In genomic region chr5:131242728-131243255, GRCh38 we compare ENCODE assay signal across 11 cellular contexts. TPM values are rescaled to one million over a fixed set of nuclear protein-coding genes. Genes with fewer than 3 reads are reported as not detected.
DNase-seq lines count a peak whose midpoint lies in the region; ATAC-seq, FAIRE-seq and TF ChIP-seq lines count a peak whose summit lies in the region.
"Had no signal": no experiment of that assay in that cellular context is flagged by ENCODE, and none has a peak within 500 bp of the region (broad histone marks: within the 10 kb centered on the region; RNA-seq: fewer than 3 reads in every experiment).

No MANE protein-coding gene starts in this region.

- H3K4me3 ChIP-seq in breast epithelium, result no peak overlapping the region
- no peak overlapping the region for H3K4me3 ChIP-seq in upper lobe of right lung
- no peak overlapping the region for H3K4me3 ChIP-seq in neuronal stem cell (ENCODE audit: low read length in 2 of 2)
- H3K4me3 ChIP-seq in tibial artery, result no peak overlapping the region

- POLR2A ChIA-PET in MCF 10A (lab: Yijun Ruan, JAX), result interaction anchor here (0.7 to 1.5 kb wide), 5 partner anchors 17 to 110 kb away, joined by 3 to 7 read pairs (median 5); partner anchors contain the start of gene CDC42SE2

- intact Hi-C loops in MCF 10A (cut with micrococcal nuclease), result no loop called here
- intact Hi-C loops in breast epithelium (cut with DNase I; ENCODE audit: low total_unique reads), result no loop called here
- intact Hi-C loops in upper lobe of right lung (cut with DNase I), result no loop called here
- intact Hi-C loops in tibial artery (cut with DNase I; ENCODE audit: low total_unique reads), result no loop called here

- ATAC-seq in upper lobe of right lung, result peak; percentile 23

- no peaks in the 10 kb centered on the region for H3K79me1 ChIP-seq in neuronal stem cell (ENCODE audit: low read depth, low read length)

- no peak overlapping the region for H3K4me2 ChIP-seq in neuronal stem cell (ENCODE audit: insufficient read depth, low read length, poor library complexity, severe bottlenecking)

- H3K23ac ChIP-seq in neuronal stem cell (ENCODE audit: low read depth, low read length, poor library complexity), result no peak overlapping the region

- H3K4me1 Mint-ChIP-seq in MCF 10A (ENCODE audit: insufficient read depth, unreplicated experiment), result peaks cover 11% of the 10 kb centered on the region
- H3K4me1 Mint-ChIP-seq: CD8-positive, alpha-beta memory T cell; endodermal cell had no signal

- H2BK15ac ChIP-seq in neuronal stem cell (ENCODE audit: low read length), result no peak overlapping the region

- H2BK12ac ChIP-seq in neuronal stem cell (ENCODE audit: low read length), result no peak overlapping the region

- TF ChIP-seq CTCF in MCF 10A (IDR thresholded peaks at IDR 0.05; ENCODE audit: unreplicated experiment), result no peak
- TF ChIP-seq CTCF in breast epithelium (IDR thresholded peaks at IDR 0.05), result no peak
- TF ChIP-seq CTCF in upper lobe of right lung (IDR thresholded peaks at IDR 0.05), result no peak
- TF ChIP-seq CTCF in tibial artery (IDR thresholded peaks at IDR 0.05), result no peak

- H3K9me3 ChIP-seq in breast epithelium, result peaks cover 0 to 13% of the 10 kb centered on the region in 2 donors
- peaks cover 8% of the 10 kb centered on the region for H3K9me3 ChIP-seq in upper lobe of right lung
- H3K9me3 ChIP-seq in neuronal stem cell (replicated peaks in 1 of 2; ENCODE audit: control insufficient read depth in 2 of 2, insufficient read depth in 1 of 2, low read depth in 1 of 2, low read length in 2 of 2), result no peaks in the 10 kb centered on the region
- H3K9me3 ChIP-seq in tibial artery, result peaks cover 0 to 14% (median 0%) of the 10 kb centered on the region in 3 donors

- BruUV-seq in MCF 10A (replicated peaks; lab: Mats Ljungman, UMichigan), result no TSS peak

- H3K4me3 Mint-ChIP-seq in MCF 10A (ENCODE audit: unreplicated experiment), result no peak overlapping the region
- H3K4me3 Mint-ChIP-seq: CD8-positive, alpha-beta memory T cell; endodermal cell had no signal

- H2AK5ac ChIP-seq in neuronal stem cell (ENCODE audit: low read depth, low read length), result no peak overlapping the region

- H4K8ac ChIP-seq in neuronal stem cell (ENCODE audit: low read depth, low read length), result no peak overlapping the region

- no peak overlapping the region for H2BK120ac ChIP-seq in neuronal stem cell (ENCODE audit: low read depth, low read length)

- H3K4me1 ChIP-seq in breast epithelium, result no peaks in the 10 kb centered on the region
- no peaks in the 10 kb centered on the region for H3K4me1 ChIP-seq in upper lobe of right lung
- H3K4me1 ChIP-seq in neuronal stem cell (ENCODE audit: control insufficient read depth in 2 of 2, insufficient read depth in 1 of 2, low read depth in 1 of 2, low read length in 2 of 2), result no peaks in the 10 kb centered on the region
- no peaks in the 10 kb centered on the region for H3K4me1 ChIP-seq in tibial artery

- H3K9me3 Mint-ChIP-seq in MCF 10A (ENCODE audit: unreplicated experiment), result no peaks in the 10 kb centered on the region

- peak overlapping the region; percentile 70 for H3K27ac Mint-ChIP-seq in MCF 10A (ENCODE audit: low read depth, unreplicated experiment)
- H3K27ac Mint-ChIP-seq: endodermal cell had no signal

- no peak overlapping the region for H4K91ac ChIP-seq in neuronal stem cell (ENCODE audit: low read depth, low read length, poor library complexity)

- no peak overlapping the region for H3K9ac ChIP-seq in neuronal stem cell (ENCODE audit: low read depth, low read length, poor library complexity)

- H2BK5ac ChIP-seq in neuronal stem cell (ENCODE audit: low read length), result no peak overlapping the region

- CTCF ChIA-PET in MCF 10A (lab: Yijun Ruan, JAX), result interaction anchor here (0.8 to 1.7 kb wide), 2 partner anchors 22 to 28 kb away, joined by 3 to 5 read pairs; partner anchors contain the start of gene CDC42SE2

- H3K27me3 ChIP-seq in breast epithelium, result no peaks in the 10 kb centered on the region
- no peaks in the 10 kb centered on the region for H3K27me3 ChIP-seq in upper lobe of right lung
- no peaks in the 10 kb centered on the region for H3K27me3 ChIP-seq in neuronal stem cell (ENCODE audit: control insufficient read depth in 3 of 3, insufficient read depth in 3 of 3, low read depth in 1 of 3, low read length in 3 of 3)
- no peaks in the 10 kb centered on the region for H3K27me3 ChIP-seq in tibial artery

- no peak overlapping the region for H3K18ac ChIP-seq in neuronal stem cell (ENCODE audit: low read length)

- H3K36me3 ChIP-seq in breast epithelium (no peaks in the 10 kb centered on the region), upper lobe of right lung (no peaks in the 10 kb centered on the region), neuronal stem cell (replicated peaks in 1 of 2; ENCODE audit: control insufficient read depth in 2 of 2, insufficient read depth in 2 of 2, low read length in 2 of 2) (no peaks in the 10 kb centered on the region), tibial artery (no peaks in the 10 kb centered on the region)

- peak; percentile 84 for FAIRE-seq in RCC 7860 (lab: Jason Lieb, UNC)

- H2AFZ ChIP-seq in neuronal stem cell (ENCODE audit: low read length), result no peak overlapping the region

- DNase-seq in MCF 10A (ENCODE audit: unreplicated experiment), result peak; percentile 84
- no peak for DNase-seq in breast epithelium (ENCODE audit: low spot score in 2 of 2)
- peak; percentile 81 for DNase-seq in RCC 7860 (ENCODE audit: low spot score)
- peak; percentile 84 for DNase-seq in fibroblast of gingiva (ENCODE audit: low read depth)
- no peak for DNase-seq in upper lobe of right lung
- no peak for DNase-seq in neuronal stem cell (ENCODE audit: low spot score)
- no peak for DNase-seq in NOMO-1 treated with DMSO at 0.1 percent for 48 hours (lab: John Stamatoyannopoulos, UW; ENCODE audit: unreplicated experiment)
- DNase-seq in tibial artery, result no peak
- DNase-seq: CD8-positive, alpha-beta memory T cell; endodermal cell; substantia nigra had no signal

- no peaks in the 10 kb centered on the region for H3K36me3 Mint-ChIP-seq in MCF 10A (ENCODE audit: insufficient read depth, unreplicated experiment)

- H3K27ac ChIP-seq in breast epithelium (no peak overlapping the region), upper lobe of right lung (no peak overlapping the region), neuronal stem cell (replicated peaks; ENCODE audit: low read length) (no peak overlapping the region), tibial artery (no peak overlapping the region)

- no peak overlapping the region for H3K4ac ChIP-seq in neuronal stem cell (ENCODE audit: low read length)

- no peaks in the 10 kb centered on the region for H3K27me3 Mint-ChIP-seq in MCF 10A (ENCODE audit: insufficient read depth, unreplicated experiment)

- no peak overlapping the region for H3K14ac ChIP-seq in neuronal stem cell (ENCODE audit: low read length)

- TF ChIP-seq POLR2A in breast epithelium (IDR thresholded peaks at IDR 0.05), result no peak

RNA-seq across cellular contexts. Expression of gene CDC42SE2, which starts 21.1 kb away (rescaled TPM):
- total RNA-seq in MCF 10A (2022) (71.0 and 96.4 TPM in 2 replicates), breast epithelium (10 to 100 TPM; 39.4 to 82.8 (median 41.0) TPM), upper lobe of right lung (37.0 TPM)
- polyA plus RNA-seq in neuronal stem cell (2013, experiment 1 of 2), result 25.1 TPM
- 25.5 TPM for polyA plus RNA-seq in neuronal stem cell (2013, experiment 2 of 2)

Comparison
In these comparisons a context has a peak if more than half of its experiments do, and no peak if none do; other contexts are left out.
1. DNase-seq: peak in MCF 10A (single experiment), RCC 7860 (single experiment) and fibroblast of gingiva (single experiment); none in breast epithelium (0 of 2), upper lobe of right lung (single experiment), neuronal stem cell (single experiment), NOMO-1 treated with DMSO at 0.1 percent for 48 hours (single experiment) and tibial artery (0 of 2).